Comparison of ENCODE assay signal across 1 cellular context in genomic region chr5:54259090-54259489, GRCh38.
TF ChIP-seq lines count a peak whose summit lies in the region.

No MANE protein-coding gene starts in this region.

TF ChIP-seq in IMR-90, 13 proteins besides CTCF, POLR2A, EP300 and RAD21:
- TF ChIP-seq, protein P1, sequence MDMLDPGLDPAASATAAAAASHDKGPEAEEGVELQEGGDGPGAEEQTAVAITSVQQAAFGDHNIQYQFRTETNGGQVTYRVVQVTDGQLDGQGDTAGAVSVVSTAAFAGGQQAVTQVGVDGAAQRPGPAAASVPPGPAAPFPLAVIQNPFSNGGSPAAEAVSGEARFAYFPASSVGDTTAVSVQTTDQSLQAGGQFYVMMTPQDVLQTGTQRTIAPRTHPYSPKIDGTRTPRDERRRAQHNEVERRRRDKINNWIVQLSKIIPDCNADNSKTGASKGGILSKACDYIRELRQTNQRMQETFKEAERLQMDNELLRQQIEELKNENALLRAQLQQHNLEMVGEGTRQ (IDR thresholded peaks at IDR 0.05; ENCODE audit: low read depth, low read length): no peak
- TF ChIP-seq MAFK (IDR thresholded peaks at IDR 0.05; ENCODE audit: low read depth, low read length) (no peak), FOS (IDR thresholded peaks at IDR 0.05; ENCODE audit: low read depth, low read length) (0 out of 2 replicates have a peak, but pooled peaks have one; percentile 19)
